Comparison of ENCODE assay signal across 8 cellular contexts in the genomic region with DNA sequence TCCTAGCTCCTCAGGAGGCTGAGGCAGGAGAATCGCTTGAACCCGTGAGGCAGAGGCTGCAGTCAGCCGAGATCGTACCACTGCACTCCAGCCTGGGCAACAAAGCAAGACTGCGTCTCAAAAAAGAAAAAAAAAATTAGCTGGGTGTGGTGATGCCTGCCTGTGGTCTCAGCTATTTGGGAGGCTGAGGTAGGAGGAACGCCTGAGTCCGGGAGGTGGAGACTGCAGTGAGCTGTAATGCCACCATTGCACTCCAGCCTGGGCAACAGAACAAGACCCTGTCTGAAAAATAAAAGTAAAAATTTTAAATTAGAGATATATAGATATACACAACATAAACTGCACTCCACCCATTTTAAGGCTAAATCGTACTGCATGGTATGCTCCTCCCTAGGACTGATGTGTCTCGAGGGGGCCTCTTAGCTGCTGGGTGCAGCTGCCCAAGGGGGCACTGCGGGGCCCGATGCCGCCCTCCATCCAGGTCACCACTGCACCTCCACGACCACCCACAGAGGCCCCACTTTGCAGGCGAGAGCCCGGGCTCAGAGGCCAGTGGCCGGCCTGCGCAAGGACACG. TPM values are rescaled to one million over a fixed set of nuclear protein-coding genes. Genes with fewer than 3 reads are reported as not detected.
DNase-seq lines count a peak whose midpoint lies in the region; ATAC-seq and TF ChIP-seq lines count a peak whose summit lies in the region.

No MANE protein-coding gene starts in this region.

- H3K36me3 ChIP-seq in BE2C (no peaks in the 10 kb centered on the region), tibial artery (no peaks in the 10 kb centered on the region)

- H3K4me1 ChIP-seq in BE2C = no peaks in the 10 kb centered on the region
- peaks cover 0 to 13% (median 7%) of the 10 kb centered on the region in 4 donors for H3K4me1 ChIP-seq in tibial artery

- no peaks in the 10 kb centered on the region for H3K27me3 Mint-ChIP-seq in activated T-helper 1 cell treated with anti-CD3 and anti-CD28 coated beads, Interleukin-12 subunit alpha, Interleukin-12 subunit beta, Interleukin-2, Interleukin-4 antibody, amounts not matched to agents 30 ng/mL and 10 ng/mL and 1 ng/mL, durations not matched to agents 14 hours and 24 hours and 36 hours (ENCODE audit: insufficient read depth)

- H3K9me3 Mint-ChIP-seq in activated T-helper 1 cell treated with anti-CD3 and anti-CD28 coated beads, Interleukin-12 subunit alpha, Interleukin-12 subunit beta, Interleukin-2, Interleukin-4 antibody, amounts not matched to agents 30 ng/mL and 10 ng/mL and 1 ng/mL, durations not matched to agents 14 hours and 24 hours and 36 hours = no peaks in the 10 kb centered on the region

- peak; percentile 2 for ATAC-seq in GM21723 (IDR thresholded peaks at IDR 0.05; ENCODE audit: unreplicated experiment)
- no peak for ATAC-seq in GM19455 (IDR thresholded peaks at IDR 0.05; ENCODE audit: unreplicated experiment)

- H3K9me3 ChIP-seq in BE2C = peaks cover 6% of the 10 kb centered on the region
- H3K9me3 ChIP-seq in tibial artery = no peaks in the 10 kb centered on the region

- TF ChIP-seq CTCF in BE2C (IDR thresholded peaks at IDR 0.05; ENCODE audit: low read depth, low read length) (no peak), tibial artery (IDR thresholded peaks at IDR 0.05) (peak in 1 of 2 experiments; percentile 15)

- H3K4me3 Mint-ChIP-seq in activated T-helper 1 cell treated with anti-CD3 and anti-CD28 coated beads, Interleukin-12 subunit alpha, Interleukin-12 subunit beta, Interleukin-2, Interleukin-4 antibody, amounts not matched to agents 30 ng/mL and 10 ng/mL and 1 ng/mL, durations not matched to agents 14 hours and 24 hours and 36 hours = peak overlapping the region; percentile 79

- peak overlapping the region; percentile 97 for H3K27ac ChIP-seq in layer of hippocampus (ENCODE audit: low read depth, low read length)
- peak overlapping the region; percentile 84 to 93 for H3K27ac ChIP-seq in tibial artery

- intact Hi-C loops in activated T-helper 1 cell treated with anti-CD3 and anti-CD28 coated beads, Interleukin-12 subunit alpha, Interleukin-12 subunit beta, Interleukin-2, Interleukin-4 antibody, amounts not matched to agents 30 ng/mL and 10 ng/mL and 1 ng/mL, durations not matched to agents 14 hours and 24 hours and 36 hours (cut with micrococcal nuclease) = loop anchor here (1.0 kb wide), 3 partner anchors 41 to 134 kb away; partner anchors contain the start of genes AP5Z1 and FOXK1
- intact Hi-C loops in tibial artery (cut with DNase I; ENCODE audit: low total_unique reads) = loop anchor here (5.0 kb wide), 1 partner anchor 41 kb away; the partner anchor contains the start of gene FOXK1

- H3K27me3 ChIP-seq in BE2C (no peaks in the 10 kb centered on the region), layer of hippocampus (ENCODE audit: control insufficient read depth, insufficient read depth, low read length) (no peaks in the 10 kb centered on the region), tibial artery (no peaks in the 10 kb centered on the region)

- no peak for DNase-seq in BE2C
- DNase-seq in activated T-helper 1 cell treated with anti-CD3 and anti-CD28 coated beads, Interleukin-12 subunit alpha, Interleukin-12 subunit beta, Interleukin-2, Interleukin-4 antibody, amounts not matched to agents 30 ng/mL and 10 ng/mL and 1 ng/mL, durations not matched to agents 14 hours and 24 hours and 36 hours (ENCODE audit: low spot score) = no peak
- no peak for DNase-seq in tibial artery
- DNase-seq in activated CD8-positive, alpha-beta memory T cell treated with anti-CD3 and anti-CD28 coated beads, Interleukin-2, amount 50 U/mL, for 48 hours = no peak
- no peak for DNase-seq in NK-92 (lab: John Stamatoyannopoulos, UW; ENCODE audit: unreplicated experiment)

- H3K4me3 ChIP-seq in BE2C (ENCODE audit: low read depth, low read length) (peak overlapping the region; percentile 51), tibial artery (peak overlapping the region; percentile 64 to 69)

- peaks cover 19% of the 10 kb centered on the region for H3K4me1 Mint-ChIP-seq in activated T-helper 1 cell treated with anti-CD3 and anti-CD28 coated beads, Interleukin-12 subunit alpha, Interleukin-12 subunit beta, Interleukin-2, Interleukin-4 antibody, amounts not matched to agents 30 ng/mL and 10 ng/mL and 1 ng/mL, durations not matched to agents 14 hours and 24 hours and 36 hours (ENCODE audit: low read depth)

- H3K27ac Mint-ChIP-seq in activated T-helper 1 cell treated with anti-CD3 and anti-CD28 coated beads, Interleukin-12 subunit alpha, Interleukin-12 subunit beta, Interleukin-2, Interleukin-4 antibody, amounts not matched to agents 30 ng/mL and 10 ng/mL and 1 ng/mL, durations not matched to agents 14 hours and 24 hours and 36 hours = no peak overlapping the region

- H3K36me3 Mint-ChIP-seq in activated T-helper 1 cell treated with anti-CD3 and anti-CD28 coated beads, Interleukin-12 subunit alpha, Interleukin-12 subunit beta, Interleukin-2, Interleukin-4 antibody, amounts not matched to agents 30 ng/mL and 10 ng/mL and 1 ng/mL, durations not matched to agents 14 hours and 24 hours and 36 hours (ENCODE audit: low read depth) = no peaks in the 10 kb centered on the region

RNA-seq across cellular contexts. Expression of gene FOXK1, which starts 40.9 kb away (rescaled TPM):
- 26.0 TPM for polyA plus RNA-seq in BE2C (2012; ENCODE audit: insufficient read depth, insufficient read length, low read depth)
- total RNA-seq in activated T-helper 1 cell treated with anti-CD3 and anti-CD28 coated beads, Interleukin-12 subunit alpha, Interleukin-12 subunit beta, Interleukin-2, Interleukin-4 antibody, amounts not matched to agents 30 ng/mL and 10 ng/mL and 1 ng/mL, durations not matched to agents 14 hours and 24 hours and 36 hours = 37.7 and 37.9 TPM in 2 replicates
